Comparison of ENCODE assay signal across 13 cellular contexts in genomic region chr1:31583082-31583994, GRCh38. TPM values are rescaled to one million over a fixed set of nuclear protein-coding genes. Genes with fewer than 3 reads are reported as not detected.
A peak's percentile ranks its signal among the peaks of the same experiment; 100 is the strongest.
DNase-seq lines count a peak whose midpoint lies in the region; ATAC-seq and TF ChIP-seq lines count a peak whose summit lies in the region.
"Had no signal": no experiment of that assay in that cellular context is flagged by ENCODE, and none has a peak within 500 bp of the region (broad histone marks: within the 10 kb centered on the region; RNA-seq: fewer than 3 reads in every experiment).

No MANE protein-coding gene starts in this region.

- H3K9me2 ChIP-seq in PC-3 (replicated peaks; ENCODE audit: low read length): no peaks in the 10 kb centered on the region

- DNase-seq in PC-3 (no peak), esophagus muscularis mucosa (ENCODE audit: extremely low spot score) (no peak), mesenteric fat pad (ENCODE audit: low spot score) (peak; percentile 75), stomach (no peak), NCI-H1436 treated with DMSO at 0.1 percent for 48 hours (lab: John Stamatoyannopoulos, UW) (no peak), SKM-1 treated with dmso at 0.1 percent for 144 hours (lab: John Stamatoyannopoulos, UW; ENCODE audit: unreplicated experiment) (no peak)
- DNase-seq in stimulated activated naive CD4-positive, alpha-beta T cell (lab: John Stamatoyannopoulos, UW): no peak
- no peak for DNase-seq in stimulated activated CD4-positive, alpha-beta T cell treated with anti-CD3 and anti-CD28 coated beads, Interleukin-2, amount 100 ng/mL, for 48 hours
- DNase-seq: effector CD4-positive, alpha-beta T cell; NCI-H2227 treated with DMSO at 0.1 percent for 48 hours had no signal

- H3K79me2 ChIP-seq in PC-3 (ENCODE audit: low read length): peaks cover 42% of the 10 kb centered on the region

- TF ChIP-seq EP300 in esophagus muscularis mucosa (IDR thresholded peaks at IDR 0.05): no peak
- no peak for TF ChIP-seq EP300 in stomach (IDR thresholded peaks at IDR 0.05)

- peaks cover 38% of the 10 kb centered on the region for H3K36me3 ChIP-seq in PC-3 (ENCODE audit: low read depth, low read length)
- H3K36me3 ChIP-seq in esophagus muscularis mucosa: peaks cover 14 to 74% (median 40%) of the 10 kb centered on the region in 4 donors
- peaks cover 18 to 44% (median 35%) of the 10 kb centered on the region in 4 donors for H3K36me3 ChIP-seq in stomach
- H3K36me3 ChIP-seq: BE2C had no signal

- peaks cover 10% of the 10 kb centered on the region; the same call in 1 of the 2 replicates for H4K20me1 ChIP-seq in PC-3 (ENCODE audit: low read length)

- WGBS in esophagus muscularis mucosa: 67% methylated on average over 15 of the region's 16 CpGs
- WGBS in stomach, 5 donors: 57 to 77% (median 63%) methylated on average over 16 of the region's 16 CpGs

- no peak for TF ChIP-seq POLR2A in esophagus muscularis mucosa (IDR thresholded peaks at IDR 0.05; ENCODE audit: low read depth)
- no peak for TF ChIP-seq POLR2A in stomach (IDR thresholded peaks at IDR 0.05)

- H3K9ac ChIP-seq in PC-3 (ENCODE audit: low read length): no peak overlapping the region

- POLR2A ChIA-PET in PC-3 (lab: Charles Lee; ENCODE audit: unreplicated experiment): no interaction called here

- no peak for ATAC-seq in PC-3

- CTCF ChIA-PET in PC-3 (lab: Charles Lee): interaction anchor here (0.7 kb wide), 1 partner anchor 10 kb away, joined by 3 read pairs; no protein-coding TSS in a partner anchor

- H3K9me3 ChIP-seq in PC-3 (ENCODE audit: low read length) (no peaks in the 10 kb centered on the region), esophagus muscularis mucosa (no peaks in the 10 kb centered on the region), stomach (no peaks in the 10 kb centered on the region)
- H3K9me3 ChIP-seq: BE2C had no signal

- BruUV-seq in PC-3 (replicated peaks; lab: Mats Ljungman, UMichigan): no TSS peak

- H3K4me3 ChIP-seq in PC-3 (ENCODE audit: low read length) (no peak overlapping the region), esophagus muscularis mucosa (peak overlapping the region in 3 of 4 donors; percentile 13 to 23 (median 18)), stomach (peak overlapping the region in 1 of 4 donors; percentile 8)
- H3K4me3 ChIP-seq: skin epidermis had no signal

- no peak overlapping the region; the same call in 1 of the 2 replicates for H3K4me2 ChIP-seq in PC-3 (ENCODE audit: low read length)

- no peak for TF ChIP-seq CTCF in PC-3 (conservative IDR thresholded peaks at IDR 0.05; ENCODE audit: low read depth, low read length)
- no peak for TF ChIP-seq CTCF in esophagus muscularis mucosa (IDR thresholded peaks at IDR 0.05)
- no peak for TF ChIP-seq CTCF in stomach (IDR thresholded peaks at IDR 0.05)

- H3K4me1 ChIP-seq in PC-3 (ENCODE audit: insufficient read depth, low read length) (peaks cover 68% of the 10 kb centered on the region), esophagus muscularis mucosa (peaks cover 81 to 96% (median 94%) of the 10 kb centered on the region in 4 donors), stomach (peaks cover 62 to 95% (median 85%) of the 10 kb centered on the region in 4 donors)

- H3K27ac ChIP-seq in PC-3 (ENCODE audit: low read length) (peak overlapping the region; percentile 14; the same call in 1 of the 2 replicates), esophagus muscularis mucosa (replicated peaks in 1 of 4) (peak overlapping the region; percentile 92 to 96 (median 94)), stomach (peak overlapping the region; percentile 76 to 92 (median 86))

- H3F3A ChIP-seq in PC-3 (ENCODE audit: low read length, unreplicated experiment): no peaks in the 10 kb centered on the region

- intact Hi-C loops in PC-3 (cut with micrococcal nuclease): no loop called here
- intact Hi-C loops in esophagus muscularis mucosa (cut with DNase I): no loop called here
- intact Hi-C loops in stomach (cut with DNase I; ENCODE audit: low total_unique reads): no loop called here

- H3K27me3 ChIP-seq in PC-3 (ENCODE audit: low read length): no peaks in the 10 kb centered on the region
- no peaks in the 10 kb centered on the region for H3K27me3 ChIP-seq in esophagus muscularis mucosa
- H3K27me3 ChIP-seq in stomach: no peaks in the 10 kb centered on the region
- H3K27me3 ChIP-seq: BE2C had no signal

- no peak overlapping the region for H2AFZ ChIP-seq in PC-3 (ENCODE audit: low read length)

RNA-seq across cellular contexts. Expression of gene TINAGL1, which starts 7.0 kb away (rescaled TPM):
- 176 and 217 TPM in 2 replicates for total RNA-seq in PC-3 (2014; rRNA removed)
- 100 to 1,000 TPM; 139 to 354 (median 244) TPM for total RNA-seq in esophagus muscularis mucosa
- total RNA-seq in mesenteric fat pad: 154 TPM
- total RNA-seq in stomach: 100 to 1,000 TPM in 4 of 5 donors, 10 to 100 TPM in 1; 88.1 to 691 (median 173) TPM
- 10 to 100 TPM; 17.9 to 43.8 (median 37.6) TPM for polyA plus RNA-seq in stomach
- total RNA-seq: activated CD8-positive, alpha-beta memory T cell treated with anti-CD3 and anti-CD28 coated beads for 36 hours had no signal

RNA-seq across cellular contexts. Expression of gene HCRTR1, which starts 34.2 kb away (rescaled TPM):
- total RNA-seq in PC-3 (2014; rRNA removed): not detected in 2 replicates
- total RNA-seq in esophagus muscularis mucosa: 1 to 10 TPM in 2 of 4 donors, under 1 TPM in 1, not detected in 1; 0.45 to 1.8 (median 1.7) TPM
- total RNA-seq in mesenteric fat pad: 0.39 TPM
- not detected for total RNA-seq in stomach
- not detected for polyA plus RNA-seq in stomach
- total RNA-seq: activated CD8-positive, alpha-beta memory T cell treated with anti-CD3 and anti-CD28 coated beads for 36 hours had no signal

Comparison
In these comparisons a context has a peak if more than half of its experiments do, and no peak if none do; other contexts are left out.
1. H3K27ac ChIP-seq: peak in every context shown above with its lines; median percentile 94 in esophagus muscularis mucosa; 86 in stomach; 14 in PC-3.